Comparison of ENCODE assay signal across 15 cellular contexts in genomic region chr1:112870887-112871646, GRCh38.
"Had no signal": no experiment of that assay in that cellular context is flagged by ENCODE, and none has a peak within 500 bp of the region (broad histone marks: within the 10 kb centered on the region; RNA-seq: fewer than 3 reads in every experiment).

No MANE protein-coding gene starts in this region.

- H3K4me1 ChIP-seq: lower lobe of right lung, tibial nerve had no signal

- H3K4me3 ChIP-seq: lower lobe of right lung, smooth muscle cell, tibial nerve had no signal

- ATAC-seq: activated CD4-positive, alpha-beta T cell treated with anti-CD3 and anti-CD28 coated beads for 36 hours; activated CD8-positive, alpha-beta T cell treated with anti-CD3 and anti-CD28 coated beads for 36 hours; effector memory CD8-positive, alpha-beta T cell; lower lobe of right lung; naive thymus-derived CD4-positive, alpha-beta T cell; stimulated activated memory B cell treated with anti-CD40 and anti-IgM and Interleukin-4, amounts not matched to agents 10 μg/mL and 1 μg/mL and 100 μg/mL, for 72 hours had no signal

- H3K36me3 ChIP-seq: lower lobe of right lung, neutrophil, tibial nerve had no signal

- H3K4me2 ChIP-seq: smooth muscle cell had no signal

- H3K9me3 ChIP-seq: lower lobe of right lung, neutrophil, tibial nerve had no signal

- DNase-seq: activated CD4-positive, alpha-beta T cell treated with anti-CD3 and anti-CD28 coated beads for 36 hours; activated CD8-positive, alpha-beta memory T cell treated with anti-CD3 and anti-CD28 coated beads, Interleukin-2, amount 50 U/mL, for 48 hours; activated CD8-positive, alpha-beta T cell treated with anti-CD3 and anti-CD28 coated beads for 36 hours; activated naive CD4-positive, alpha-beta T cell treated with anti-CD3 and anti-CD28 coated beads, Interleukin-2, amount 10 ng/mL, durations not matched to agents 7 days and 5 days; central memory CD4-positive, alpha-beta T cell; effector memory CD8-positive, alpha-beta T cell; hypothalamus; lower lobe of right lung; naive thymus-derived CD4-positive, alpha-beta T cell; right cardiac atrium; T1000 had no signal

- H3K27ac ChIP-seq: lower lobe of right lung, neutrophil, tibial nerve had no signal

- H3K27me3 ChIP-seq: tibial nerve had no signal
